10 cellular contexts compared by ENCODE assay signal in the genomic region with DNA sequence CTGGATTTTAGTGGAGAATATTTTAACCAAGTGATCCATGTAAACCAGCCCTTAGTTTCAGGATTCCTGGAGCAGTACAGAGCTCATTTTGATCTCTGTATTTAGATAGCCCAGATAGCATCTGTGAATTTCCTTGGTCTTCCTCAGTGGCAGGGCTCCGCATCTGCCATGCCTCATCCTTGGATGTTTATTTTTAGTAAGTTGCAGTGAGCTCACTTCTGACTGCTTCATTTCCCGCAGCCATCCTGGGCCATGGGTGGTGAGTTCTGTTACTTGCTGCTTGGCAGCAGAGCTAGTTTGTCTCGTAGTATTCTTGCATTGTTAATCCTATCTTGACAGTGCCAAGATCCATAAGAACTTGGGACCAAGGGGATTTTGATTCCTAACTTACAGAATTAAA. TPM values are rescaled to one million over a fixed set of nuclear protein-coding genes. Genes with fewer than 3 reads are reported as not detected.
DNase-seq lines count a peak whose midpoint lies in the region; ATAC-seq and TF ChIP-seq lines count a peak whose summit lies in the region.
"Had no signal": no experiment of that assay in that cellular context is flagged by ENCODE, and none has a peak within 500 bp of the region (broad histone marks: within the 10 kb centered on the region; RNA-seq: fewer than 3 reads in every experiment).

No MANE protein-coding gene starts in this region.

- POLR2A ChIA-PET in activated CD4-positive, alpha-beta T cell treated with anti-CD3 and anti-CD28 coated beads for 36 hours (lab: Charles Lee) = interaction anchor here (0.6 kb wide), 1 partner anchor 18 kb away, joined by 4 read pairs; no protein-coding TSS in a partner anchor

- H3K36me3 ChIP-seq in brain microvascular endothelial cell (replicated peaks) = peaks cover 45% of the 10 kb centered on the region

- H3K27me3 ChIP-seq in brain microvascular endothelial cell (replicated peaks) = no peaks in the 10 kb centered on the region

- no peak overlapping the region for H3K27ac Mint-ChIP-seq in activated CD4-positive, alpha-beta T cell treated with anti-CD3 and anti-CD28 coated beads for 36 hours

- in situ Hi-C loops in brain microvascular endothelial cell (cut with HindIII; ENCODE audit: low pct_ligation_motif_present, low sequenced_read_pairs) = no loop called here

- no peaks in the 10 kb centered on the region for H3K9me3 Mint-ChIP-seq in activated CD4-positive, alpha-beta T cell treated with anti-CD3 and anti-CD28 coated beads for 36 hours (ENCODE audit: low read depth)
- H3K9me3 Mint-ChIP-seq: effector memory CD8-positive, alpha-beta T cell had no signal

- H3K36me3 Mint-ChIP-seq in activated CD4-positive, alpha-beta T cell treated with anti-CD3 and anti-CD28 coated beads for 36 hours (ENCODE audit: low read depth) = peaks cover 41% of the 10 kb centered on the region

- CTCF ChIA-PET in activated CD4-positive, alpha-beta T cell treated with anti-CD3 and anti-CD28 coated beads for 36 hours (lab: Charles Lee) = interaction anchor here (0.7 to 2.2 kb wide), 7 partner anchors 10 to 258 kb away, joined by 3 to 11 read pairs (median 3); no protein-coding TSS in a partner anchor

- intact Hi-C loops in activated CD4-positive, alpha-beta T cell treated with anti-CD3 and anti-CD28 coated beads for 36 hours (cut with DNase I, micrococcal nuclease) = no loop called here

- H3K4me3 Mint-ChIP-seq in activated CD4-positive, alpha-beta T cell treated with anti-CD3 and anti-CD28 coated beads for 36 hours = no peak overlapping the region
- H3K4me3 Mint-ChIP-seq: effector memory CD8-positive, alpha-beta T cell had no signal

- no peak for TF ChIP-seq CTCF in brain microvascular endothelial cell (IDR thresholded peaks at IDR 0.05; ENCODE audit: low read depth, low read length, missing control alignments)

- H3K27me3 Mint-ChIP-seq in activated CD4-positive, alpha-beta T cell treated with anti-CD3 and anti-CD28 coated beads for 36 hours = no peaks in the 10 kb centered on the region
- H3K27me3 Mint-ChIP-seq: effector memory CD8-positive, alpha-beta T cell had no signal

- H3K27ac ChIP-seq in brain microvascular endothelial cell = peak overlapping the region; percentile 29

- H3K4me1 Mint-ChIP-seq in activated CD4-positive, alpha-beta T cell treated with anti-CD3 and anti-CD28 coated beads for 36 hours = peaks cover 9% of the 10 kb centered on the region

- H3K4me3 ChIP-seq in brain microvascular endothelial cell (ENCODE audit: low read depth, low read length) = no peak overlapping the region

- DNase-seq in HCEC 1CT (peak; percentile 74), brain microvascular endothelial cell (peak; percentile 67), islet precursor cell (peak; percentile 68), stromal cell of bone marrow (ENCODE audit: low read depth) (peak; percentile 44), GDM1 (lab: John Stamatoyannopoulos, UW) (no peak), NOMO-1 (lab: John Stamatoyannopoulos, UW; ENCODE audit: unreplicated experiment in 2 of 2) (no peak)
- no peak for DNase-seq in activated CD4-positive, alpha-beta T cell treated with anti-CD3 and anti-CD28 coated beads for 36 hours
- DNase-seq: activated CD4-positive, alpha-beta T cell treated with anti-CD3 and anti-CD28 coated beads, Interleukin-2, amount 50 U/mL, for 4 hours; effector memory CD8-positive, alpha-beta T cell; midbrain had no signal

- no peak for ATAC-seq in activated CD4-positive, alpha-beta T cell treated with anti-CD3 and anti-CD28 coated beads for 36 hours
- ATAC-seq: effector memory CD8-positive, alpha-beta T cell had no signal

RNA-seq across cellular contexts. Expression of a gene that starts 33.7 kb away (rescaled TPM):
- total RNA-seq in activated CD4-positive, alpha-beta T cell treated with anti-CD3 and anti-CD28 coated beads for 36 hours = 100 to 1,000 TPM; 170 to 179 TPM

RNA-seq across cellular contexts. Expression of a gene that starts 45.1 kb away (rescaled TPM):
- total RNA-seq in activated CD4-positive, alpha-beta T cell treated with anti-CD3 and anti-CD28 coated beads for 36 hours = 1 to 10 TPM; 6.0 to 7.7 TPM

Comparison
In these comparisons a context has a peak if more than half of its experiments do, and no peak if none do; other contexts are left out.
1. DNase-seq: peak in HCEC 1CT (single experiment), brain microvascular endothelial cell (single experiment), islet precursor cell (single experiment) and stromal cell of bone marrow (single experiment); none in activated CD4-positive, alpha-beta T cell treated with anti-CD3 and anti-CD28 coated beads for 36 hours (single experiment), GDM1 (single experiment) and NOMO-1 (0 of 2).